16 cellular contexts compared by ENCODE assay signal in genomic region chr13:76878043-76878442, GRCh38.
"Had no signal": no experiment of that assay in that cellular context is flagged by ENCODE, and none has a peak within 500 bp of the region (broad histone marks: within the 10 kb centered on the region; RNA-seq: fewer than 3 reads in every experiment).

No MANE protein-coding gene starts in this region.

- H3K4me1 ChIP-seq: colonic mucosa had no signal

- H3K36me3 ChIP-seq: colonic mucosa, gastrocnemius medialis had no signal

- DNase-seq: activated CD4-positive, alpha-beta T cell treated with anti-CD3 and anti-CD28 coated beads, Interleukin-2, amount 50 U/mL, for 1 hour; activated CD4-positive, CD25-positive, alpha-beta regulatory T cell; activated CD8-positive, alpha-beta memory T cell treated with anti-CD3 and anti-CD28 coated beads for 24 hours; activated gamma-delta T cell treated with Interleukin-2 at 50 U/mL for 16 hours; amniotic stem cell; central memory CD4-positive, alpha-beta T cell; colonic mucosa; effector CD4-positive, alpha-beta T cell; gastrocnemius medialis; left cardiac atrium; mammary epithelial cell; naive B cell; stimulated activated CD4-positive, alpha-beta T cell treated with anti-CD3 and anti-CD28 coated beads, Interleukin-15, amount 100 ng/mL, for 24 hours; stimulated activated CD4-positive, alpha-beta T cell treated with anti-CD3 and anti-CD28 coated beads, Interleukin-4, amount 100 ng/mL, for 1 hour; stimulated activated naive B cell treated with anti-CD40 and anti-IgM and Interleukin-4, amounts not matched to agents 10 μg/mL and 1 μg/mL and 100 μg/mL, for 72 hours; substantia nigra had no signal

- H3K27me3 ChIP-seq: colonic mucosa had no signal

- H3K9me3 ChIP-seq: colonic mucosa, gastrocnemius medialis had no signal

- H3K4me3 ChIP-seq: colonic mucosa, gastrocnemius medialis had no signal

- ATAC-seq: gastrocnemius medialis; left cardiac atrium; stimulated activated naive B cell treated with anti-CD40 and anti-IgM and Interleukin-4, amounts not matched to agents 10 μg/mL and 1 μg/mL and 100 μg/mL, for 72 hours had no signal
